In the genomic region with DNA sequence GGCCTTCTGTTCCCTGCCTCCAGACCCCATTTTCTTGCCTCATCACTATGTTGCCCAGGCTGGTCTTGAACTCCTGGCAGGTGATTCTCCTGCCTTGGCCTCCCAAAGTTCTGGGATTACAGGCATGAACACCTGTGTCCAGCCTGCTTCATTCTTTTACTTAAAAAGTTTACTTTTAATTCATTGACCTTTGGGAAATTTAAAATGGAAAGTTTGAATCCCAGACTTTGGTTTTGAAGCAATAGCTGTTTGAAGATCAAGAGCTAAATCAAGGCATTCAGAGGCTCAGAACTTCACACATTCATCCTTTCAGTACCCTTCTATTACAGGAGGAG, we compare ENCODE assay signal across 2 cellular contexts.
TF ChIP-seq lines count a peak whose summit lies in the region.

No MANE protein-coding gene starts in this region.

TF ChIP-seq in IMR-90, 13 proteins besides CTCF, POLR2A, EP300 and RAD21:
- no peak for TF ChIP-seq MXI1 (IDR thresholded peaks at IDR 0.05; ENCODE audit: borderline replicate concordance, low read depth, low read length)
- no peak for TF ChIP-seq RCOR1 (IDR thresholded peaks at IDR 0.05; ENCODE audit: insufficient replicate concordance, low read length)
- no peak for TF ChIP-seq BHLHE40 (IDR thresholded peaks at IDR 0.05; ENCODE audit: low read depth, low read length)
- no peak for TF ChIP-seq CEBPB (IDR thresholded peaks at IDR 0.05; ENCODE audit: low read depth, low read length)
- TF ChIP-seq, protein P1, sequence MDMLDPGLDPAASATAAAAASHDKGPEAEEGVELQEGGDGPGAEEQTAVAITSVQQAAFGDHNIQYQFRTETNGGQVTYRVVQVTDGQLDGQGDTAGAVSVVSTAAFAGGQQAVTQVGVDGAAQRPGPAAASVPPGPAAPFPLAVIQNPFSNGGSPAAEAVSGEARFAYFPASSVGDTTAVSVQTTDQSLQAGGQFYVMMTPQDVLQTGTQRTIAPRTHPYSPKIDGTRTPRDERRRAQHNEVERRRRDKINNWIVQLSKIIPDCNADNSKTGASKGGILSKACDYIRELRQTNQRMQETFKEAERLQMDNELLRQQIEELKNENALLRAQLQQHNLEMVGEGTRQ (IDR thresholded peaks at IDR 0.05; ENCODE audit: low read depth, low read length): no peak
- TF ChIP-seq SMC3 (IDR thresholded peaks at IDR 0.05; ENCODE audit: low read depth, low read length): no peak
- no peak for TF ChIP-seq MAFK (IDR thresholded peaks at IDR 0.05; ENCODE audit: low read depth, low read length)

TF ChIP-seq in H1, 55 proteins besides CTCF, POLR2A, EP300 and RAD21:
- TF ChIP-seq KDM1A (IDR thresholded peaks at IDR 0.05; ENCODE audit: borderline replicate concordance, low read length): no peak
- no peak for TF ChIP-seq POLR2AphosphoS5 (IDR thresholded peaks at IDR 0.05; ENCODE audit: low read depth, low read length)
- TF ChIP-seq RXRA (IDR thresholded peaks at IDR 0.05; ENCODE audit: insufficient read depth, low read depth, low read length): no peak
- TF ChIP-seq SIN3A (conservative IDR thresholded peaks at IDR 0.05 in 1 of 2, IDR thresholded peaks at IDR 0.05 in 1 of 2; ENCODE audit: low read depth in 1 of 2, low read length in 2 of 2): no peak
- no peak for TF ChIP-seq EZH2 (IDR thresholded peaks at IDR 0.05; ENCODE audit: low read depth, low read length, severe bottlenecking)
- TF ChIP-seq, protein P2, sequence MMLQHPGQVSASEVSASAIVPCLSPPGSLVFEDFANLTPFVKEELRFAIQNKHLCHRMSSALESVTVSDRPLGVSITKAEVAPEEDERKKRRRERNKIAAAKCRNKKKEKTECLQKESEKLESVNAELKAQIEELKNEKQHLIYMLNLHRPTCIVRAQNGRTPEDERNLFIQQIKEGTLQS (IDR thresholded peaks at IDR 0.05; ENCODE audit: insufficient read depth, low read depth, low read length): no peak
- TF ChIP-seq, protein P3, sequence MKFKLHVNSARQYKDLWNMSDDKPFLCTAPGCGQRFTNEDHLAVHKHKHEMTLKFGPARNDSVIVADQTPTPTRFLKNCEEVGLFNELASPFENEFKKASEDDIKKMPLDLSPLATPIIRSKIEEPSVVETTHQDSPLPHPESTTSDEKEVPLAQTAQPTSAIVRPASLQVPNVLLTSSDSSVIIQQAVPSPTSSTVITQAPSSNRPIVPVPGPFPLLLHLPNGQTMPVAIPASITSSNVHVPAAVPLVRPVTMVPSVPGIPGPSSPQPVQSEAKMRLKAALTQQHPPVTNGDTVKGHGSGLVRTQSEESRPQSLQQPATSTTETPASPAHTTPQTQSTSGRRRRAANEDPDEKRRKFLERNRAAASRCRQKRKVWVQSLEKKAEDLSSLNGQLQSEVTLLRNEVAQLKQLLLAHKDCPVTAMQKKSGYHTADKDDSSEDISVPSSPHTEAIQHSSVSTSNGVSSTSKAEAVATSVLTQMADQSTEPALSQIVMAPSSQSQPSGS (IDR thresholded peaks at IDR 0.05; ENCODE audit: low read length): no peak
- no peak for TF ChIP-seq SP2 (IDR thresholded peaks at IDR 0.05; ENCODE audit: low read length)
- no peak for TF ChIP-seq RFX5 (IDR thresholded peaks at IDR 0.05; ENCODE audit: borderline replicate concordance, low read depth, low read length)
- TF ChIP-seq GTF2F1 (IDR thresholded peaks at IDR 0.05; ENCODE audit: borderline replicate concordance, low read depth, low read length): no peak
- no peak for TF ChIP-seq SP1 (IDR thresholded peaks at IDR 0.05; ENCODE audit: low read depth, low read length)
- no peak for TF ChIP-seq HDAC2 (IDR thresholded peaks at IDR 0.05; ENCODE audit: borderline replicate concordance in 1 of 2, low read depth in 2 of 2, low read length in 2 of 2)
- TF ChIP-seq BACH1 (IDR thresholded peaks at IDR 0.05; ENCODE audit: low read length): no peak
- no peak for TF ChIP-seq TBP (IDR thresholded peaks at IDR 0.05; ENCODE audit: low read depth, low read length)
- no peak for TF ChIP-seq POU5F1 (IDR thresholded peaks at IDR 0.05; ENCODE audit: low read depth, low read length)
- TF ChIP-seq FOSL1 (IDR thresholded peaks at IDR 0.05; ENCODE audit: insufficient read depth, low read depth, low read length): no peak
- TF ChIP-seq CHD1 (IDR thresholded peaks at IDR 0.05; ENCODE audit: low read depth, low read length): no peak
